Comparison of ENCODE assay signal across 8 cellular contexts in genomic region chr1:21490774-21491482, GRCh38. TPM values are rescaled to one million over a fixed set of nuclear protein-coding genes. Genes with fewer than 3 reads are reported as not detected.
DNase-seq lines count a peak whose midpoint lies in the region; ATAC-seq, FAIRE-seq and TF ChIP-seq lines count a peak whose summit lies in the region.

No MANE protein-coding gene starts in this region.

- WGBS in A549 (ENCODE audit: missing lambda C conversion rate) = 33% methylated on average over 4 of the region's 11 CpGs

- H2AFZ ChIP-seq in endothelial cell of umbilical vein (ENCODE audit: low read depth, low read length) = no peak overlapping the region

- H3K9ac ChIP-seq in endothelial cell of umbilical vein (replicated peaks; ENCODE audit: extremely low read depth, insufficient read depth, low read length) = no peak overlapping the region

- H3K27me3 ChIP-seq in endothelial cell of umbilical vein (ENCODE audit: control insufficient read depth in 2 of 2, insufficient read depth in 2 of 2, low read length in 2 of 2) = peaks cover 5 to 7% of the 10 kb centered on the region in 2 experiments

- no peaks in the 10 kb centered on the region for H3K36me3 ChIP-seq in endothelial cell of umbilical vein (ENCODE audit: control insufficient read depth in 2 of 2, extremely low read depth in 1 of 2, insufficient read depth in 2 of 2, low read length in 2 of 2)

- H4K20me1 ChIP-seq in endothelial cell of umbilical vein (replicated peaks; ENCODE audit: control insufficient read depth, extremely low read depth, insufficient read depth, low read length) = no peaks in the 10 kb centered on the region

- no peaks in the 10 kb centered on the region for H3K79me2 ChIP-seq in endothelial cell of umbilical vein (ENCODE audit: control insufficient read depth, insufficient read depth, low read length)

- H3K4me1 ChIP-seq in A549 (no peaks in the 10 kb centered on the region), endothelial cell of umbilical vein (ENCODE audit: control insufficient read depth, extremely low read depth, insufficient read depth, low read length) (no peaks in the 10 kb centered on the region)

- dilution Hi-C loops in endothelial cell of umbilical vein (cut with MboI; ENCODE audit: extremely low pct_ligation_motif_present, low sequenced_read_pairs) = no loop called here

- TF ChIP-seq CTCF in A549 (IDR thresholded peaks at IDR 0.05) (peak; percentile 41; the same call in 2 of the 3 replicates), endothelial cell of umbilical vein (IDR thresholded peaks at IDR 0.05; ENCODE audit: extremely low read depth in 1 of 2, insufficient read depth in 1 of 2, low read depth in 1 of 2, low read length in 2 of 2) (peak; percentile 40 to 53)

- POLR2A ChIA-PET in A549 (lab: Yijun Ruan, JAX) (no interaction called here), endothelial cell of umbilical vein (lab: Charles Lee) (no interaction called here)

- no peak overlapping the region for H3K4me3 ChIP-seq in A549
- H3K4me3 ChIP-seq in endothelial cell of umbilical vein (replicated peaks in 1 of 3; ENCODE audit: insufficient read depth in 1 of 3, low read depth in 1 of 3, low read length in 3 of 3) = no peak overlapping the region

- H3K27ac ChIP-seq in A549 (no peak overlapping the region), endothelial cell of umbilical vein (ENCODE audit: insufficient read depth, low read depth, low read length) (no peak overlapping the region)

- H3K9me3 ChIP-seq in A549 (no peaks in the 10 kb centered on the region), endothelial cell of umbilical vein (replicated peaks; ENCODE audit: control insufficient read depth, insufficient read depth, low read length) (no peaks in the 10 kb centered on the region)

- peak; percentile 52 to 68 for TF ChIP-seq RAD21 in A549 (conservative IDR thresholded peaks at IDR 0.05 in 1 of 2, IDR thresholded peaks at IDR 0.05 in 1 of 2)

- TF ChIP-seq POLR2A in A549 (IDR thresholded peaks at IDR 0.05; ENCODE audit: low read length) = no peak
- no peak for TF ChIP-seq POLR2A in endothelial cell of umbilical vein (IDR thresholded peaks at IDR 0.05; ENCODE audit: low read depth, low read length)

- BruUV-seq in endothelial cell of umbilical vein (replicated peaks; lab: Mats Ljungman, UMichigan) = no TSS peak

- no peaks in the 10 kb centered on the region for H3K9me1 ChIP-seq in endothelial cell of umbilical vein (replicated peaks; ENCODE audit: control insufficient read depth, extremely low read depth, insufficient read depth, low read length)

- DNase-seq in A549 (ENCODE audit: low read depth in 1 of 2, low spot score in 1 of 2) (peak; percentile 55 to 67), GDM1 (lab: John Stamatoyannopoulos, UW) (peak; percentile 16), RCC 7860 (ENCODE audit: low spot score) (peak; percentile 20), endothelial cell of umbilical vein (ENCODE audit: low read depth, low spot score) (peak; percentile 30), pulmonary artery endothelial cell (ENCODE audit: low read depth, low spot score) (peak; percentile 7)

- ATAC-seq in A549 = peak; percentile 94 to 95
- ATAC-seq in HG03432 (IDR thresholded peaks at IDR 0.05; ENCODE audit: unreplicated experiment) = no peak
- ATAC-seq in GM21723 (IDR thresholded peaks at IDR 0.05; ENCODE audit: unreplicated experiment) = no peak
- no peak for ATAC-seq in GM21528 (IDR thresholded peaks at IDR 0.05; ENCODE audit: low FRiP score, unreplicated experiment)

- FAIRE-seq in A549 (lab: Jason Lieb, UNC) = no peak
- FAIRE-seq in RCC 7860 (lab: Jason Lieb, UNC) = no peak
- peak; percentile 35 for FAIRE-seq in endothelial cell of umbilical vein (lab: Jason Lieb, UNC)

- no peak for TF ChIP-seq EP300 in A549 (IDR thresholded peaks at IDR 0.05)

- intact Hi-C loops in endothelial cell of umbilical vein (cut with micrococcal nuclease) = loop anchor here (1.0 kb wide), 1 partner anchor 121 kb away; no protein-coding TSS in a partner anchor

- no peak overlapping the region for H3K4me2 ChIP-seq in A549
- no peak overlapping the region for H3K4me2 ChIP-seq in endothelial cell of umbilical vein (ENCODE audit: insufficient read depth, low read length)

- CTCF ChIA-PET in A549 (lab: Yijun Ruan, JAX) = interaction anchor here (0.7 to 4.0 kb wide), 14 partner anchors 9 to 273 kb away, joined by 3 to 50 read pairs (median 4); partner anchors contain the start of gene ALPL
- CTCF ChIA-PET in endothelial cell of umbilical vein (lab: Charles Lee) = interaction anchor here (0.6 to 2.4 kb wide), 8 partner anchors 15 to 165 kb away, joined by 3 to 41 read pairs (median 4); no protein-coding TSS in a partner anchor

TF ChIP-seq in A549, 52 proteins besides CTCF, POLR2A, EP300 and RAD21:
- peak; percentile 54; the same call in 2 of the 3 replicates for TF ChIP-seq SMC3 (IDR thresholded peaks at IDR 0.05)
- TF ChIP-seq RARB (CRISPR knock-in tag; IDR thresholded peaks at IDR 0.05) = no peak

TF ChIP-seq in endothelial cell of umbilical vein, 7 proteins besides CTCF, POLR2A, EP300 and RAD21:
- TF ChIP-seq EZH2 (IDR thresholded peaks at IDR 0.05; ENCODE audit: borderline replicate concordance, low read depth, low read length, severe bottlenecking) (no peak), JUN (IDR thresholded peaks at IDR 0.05; ENCODE audit: borderline replicate concordance, insufficient read depth, insufficient read length, low read depth) (no peak), MYC (IDR thresholded peaks at IDR 0.05; ENCODE audit: low read depth, low read length) (no peak), GATA2 (IDR thresholded peaks at IDR 0.05; ENCODE audit: insufficient read depth, insufficient read length, low read depth, low read length) (no peak), FOS (IDR thresholded peaks at IDR 0.05; ENCODE audit: borderline replicate concordance, insufficient read depth, low read length) (no peak)

RNA-seq across cellular contexts. Expression of gene ALPL, which starts 18.3 kb away (rescaled TPM):
- polyA plus RNA-seq in A549 (2011; rRNA removed) = 0.06 and 0.19 TPM in 2 replicates
- 0.32 and 0.36 TPM in 2 replicates for polyA plus RNA-seq in A549 (2012; cell fraction: cytosol; rRNA removed)
- 0.17 and 0.28 TPM in 2 replicates for polyA plus RNA-seq in A549 (2012; cell fraction: nucleus; rRNA removed)
- 0.13 to 0.31 TPM (median 0.14 TPM) in 3 replicates for polyA plus RNA-seq in A549 (2017; fragmentation: RNase III; extraction: RNeasy Plus Mini Kit Qiagen cat#74134 plus additional on column Dnase treatment)
- polyA minus RNA-seq in A549 (2011; rRNA and poly(A)+ RNA removed) = 0.68 TPM in 1 of 2 replicates, not detected in the other
- total RNA-seq in endothelial cell of umbilical vein = 0.30 and 0.38 TPM in 2 replicates
- 0.92 and 1.0 TPM in 2 replicates for polyA plus RNA-seq in endothelial cell of umbilical vein
- 0.20 and 0.22 TPM in 2 replicates for polyA plus RNA-seq in endothelial cell of umbilical vein (2011; cell fraction: cytosol; rRNA removed)
- polyA plus RNA-seq in endothelial cell of umbilical vein (2011; cell fraction: nucleus; rRNA removed) = 0.26 and 0.38 TPM in 2 replicates
- polyA plus RNA-seq in endothelial cell of umbilical vein (2012) = not detected in 2 replicates
- polyA minus RNA-seq in endothelial cell of umbilical vein = not detected in 2 replicates
- not detected for polyA minus RNA-seq in endothelial cell of umbilical vein (2011; cell fraction: cytosol; rRNA and poly(A)+ RNA removed)
- polyA minus RNA-seq in endothelial cell of umbilical vein (2011; cell fraction: nucleus; rRNA and poly(A)+ RNA removed) = 0.34 TPM in 1 of 2 replicates, not detected in the other
- 0.13 TPM in 1 of 2 replicates, not detected in the other for total RNA-seq in pulmonary artery endothelial cell

RNA-seq across cellular contexts. Expression of gene NBPF3, which starts 51.0 kb away (rescaled TPM):
- polyA plus RNA-seq in A549 (2011; rRNA removed) (8.5 and 10.8 TPM in 2 replicates), A549 (2017; fragmentation: RNase III; extraction: RNeasy Plus Mini Kit Qiagen cat#74134 plus additional on column Dnase treatment) (6.4 to 7.4 TPM (median 6.6 TPM) in 3 replicates), endothelial cell of umbilical vein (2.7 and 3.3 TPM in 2 replicates)
- 2.5 and 2.7 TPM in 2 replicates for polyA plus RNA-seq in A549 (2012; cell fraction: cytosol; rRNA removed)
- polyA plus RNA-seq in A549 (2012; cell fraction: nucleus; rRNA removed) = 2.8 and 4.2 TPM in 2 replicates
- 11.2 and 11.4 TPM in 2 replicates for polyA minus RNA-seq in A549 (2011; rRNA and poly(A)+ RNA removed)
- total RNA-seq in endothelial cell of umbilical vein (6.0 and 6.5 TPM in 2 replicates), pulmonary artery endothelial cell (0.85 and 3.0 TPM in 2 replicates)
- 2.7 and 2.8 TPM in 2 replicates for polyA plus RNA-seq in endothelial cell of umbilical vein (2011; cell fraction: cytosol; rRNA removed)
- 8.4 and 8.8 TPM in 2 replicates for polyA plus RNA-seq in endothelial cell of umbilical vein (2011; cell fraction: nucleus; rRNA removed)
- 3.6 and 4.0 TPM in 2 replicates for polyA plus RNA-seq in endothelial cell of umbilical vein (2012)
- 7.4 and 8.5 TPM in 2 replicates for polyA minus RNA-seq in endothelial cell of umbilical vein
- polyA minus RNA-seq in endothelial cell of umbilical vein (2011; cell fraction: cytosol; rRNA and poly(A)+ RNA removed) = not detected
- polyA minus RNA-seq in endothelial cell of umbilical vein (2011; cell fraction: nucleus; rRNA and poly(A)+ RNA removed) = 3.1 and 4.6 TPM in 2 replicates

Comparison
In these comparisons a context has a peak if more than half of its experiments do, and no peak if none do; other contexts are left out.
1. ATAC-seq: peak in A549 (2 of 2); none in HG03432 (single experiment), GM21723 (single experiment) and GM21528 (single experiment).
2. DNase-seq: peak in every context shown above with its lines; median percentile 61 in A549; 30 in endothelial cell of umbilical vein; 20 in RCC 7860; 16 in GDM1; 7 in pulmonary artery endothelial cell.